In the genomic region with DNA sequence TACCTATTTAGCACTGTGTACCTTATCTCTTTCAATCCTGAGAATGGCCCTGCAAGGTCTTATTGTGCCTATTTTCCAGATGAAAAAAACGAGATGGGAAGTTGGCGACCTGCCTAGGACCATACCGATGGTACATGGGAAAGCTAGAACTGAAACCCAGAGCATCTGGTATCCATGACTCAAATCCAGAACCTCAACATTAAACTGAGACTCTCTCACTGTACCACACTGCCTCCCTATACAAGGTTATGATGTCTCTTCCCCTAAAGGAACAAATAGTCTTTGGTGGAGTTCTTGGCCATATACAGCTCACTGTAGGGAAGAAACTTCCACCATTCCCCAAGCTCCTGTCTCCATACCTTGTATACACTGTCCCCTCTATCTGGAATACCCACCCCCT, we compare ENCODE assay signal across 18 cellular contexts.
"Had no signal": no experiment of that assay in that cellular context is flagged by ENCODE, and none has a peak within 500 bp of the region (broad histone marks: within the 10 kb centered on the region; RNA-seq: fewer than 3 reads in every experiment).

No MANE protein-coding gene starts in this region.

- H3K36me3 Mint-ChIP-seq: naive thymus-derived CD8-positive, alpha-beta T cell had no signal

- ATAC-seq: effector memory CD8-positive, alpha-beta T cell; gastrocnemius medialis; heart right ventricle; naive thymus-derived CD8-positive, alpha-beta T cell; sciatic nerve had no signal

- H3K4me1 Mint-ChIP-seq: naive thymus-derived CD8-positive, alpha-beta T cell had no signal

- H3K9me3 Mint-ChIP-seq: dendritic cell treated with granulocyte-macrophage colony-stimulating factor and Interleukin-4, amounts not matched to agents 40 ng/mL and 50 ng/mL, for 4 days; effector memory CD8-positive, alpha-beta T cell had no signal

- H3K27ac Mint-ChIP-seq: dendritic cell treated with granulocyte-macrophage colony-stimulating factor and Interleukin-4, amounts not matched to agents 40 ng/mL and 50 ng/mL, for 4 days; effector memory CD8-positive, alpha-beta T cell; naive thymus-derived CD8-positive, alpha-beta T cell had no signal

- DNase-seq: effector memory CD8-positive, alpha-beta T cell; gastrocnemius medialis; heart right ventricle; hypothalamus; kidney glomerular epithelial cell; mammary epithelial cell; naive thymus-derived CD8-positive, alpha-beta T cell; spleen; stimulated activated CD4-positive, alpha-beta T cell treated with anti-CD3 and anti-CD28 coated beads, Interleukin-15, amount 100 ng/mL, for 24 hours; stimulated activated CD4-positive, alpha-beta T cell treated with anti-CD3 and anti-CD28 coated beads, Interleukin-1b, Interleukin-23, amount 100 ng/mL, for 48 hours; stimulated activated CD4-positive, alpha-beta T cell treated with anti-CD3 and anti-CD28 coated beads, Interleukin-4, amount 100 ng/mL, for 24 hours; stimulated activated naive CD4-positive, alpha-beta T cell treated with Interleukin-2 at 50 U/mL for 16 hours; tibial artery; upper lobe of left lung; uterus had no signal

- H3K4me3 Mint-ChIP-seq: dendritic cell treated with granulocyte-macrophage colony-stimulating factor and Interleukin-4, amounts not matched to agents 40 ng/mL and 50 ng/mL, for 4 days; effector memory CD8-positive, alpha-beta T cell; naive thymus-derived CD8-positive, alpha-beta T cell had no signal

- H3K4me3 ChIP-seq: esophagus muscularis mucosa, gastrocnemius medialis, heart right ventricle, spleen, tibial artery, upper lobe of left lung, uterus had no signal
